Comparison of ENCODE assay signal across 1 cellular context in the genomic region with DNA sequence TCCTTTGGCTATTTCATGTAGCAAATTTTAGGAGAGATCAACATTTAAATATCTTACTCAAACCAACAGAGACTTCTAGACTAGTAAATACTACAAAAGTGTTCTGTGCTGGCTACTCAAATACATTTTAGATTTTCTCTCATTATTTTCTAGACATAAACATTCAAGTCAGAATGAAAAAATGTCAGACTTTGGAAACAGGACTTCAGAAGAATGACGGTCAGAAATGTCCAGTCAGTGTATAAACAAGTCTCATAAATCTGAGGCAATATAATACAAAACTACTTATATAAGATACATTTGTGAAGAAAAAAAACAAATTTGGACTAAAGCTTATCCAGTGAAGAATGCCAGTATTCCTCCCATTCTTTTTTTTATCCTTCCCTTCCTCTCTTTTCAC.
TF ChIP-seq lines count a peak whose summit lies in the region.

No MANE protein-coding gene starts in this region.

TF ChIP-seq in A549, 52 proteins besides CTCF, POLR2A, EP300 and RAD21 (continued from another document):
- TF ChIP-seq FOSB (CRISPR knock-in tag; IDR thresholded peaks at IDR 0.05) (no peak), JUN (IDR thresholded peaks at IDR 0.05) (no peak), ZNF302 (CRISPR knock-in tag; IDR thresholded peaks at IDR 0.05) (no peak), TP53 (CRISPR knock-in tag; IDR thresholded peaks at IDR 0.05) (no peak), NR3C1 (IDR thresholded peaks at IDR 0.05) (no peak), MYC (IDR thresholded peaks at IDR 0.05; ENCODE audit: borderline replicate concordance, low read length) (no peak), KDM5A (IDR thresholded peaks at IDR 0.05) (no peak), CBX8 (IDR thresholded peaks at IDR 0.05) (no peak), RNF2 (IDR thresholded peaks at IDR 0.05; ENCODE audit: borderline replicate concordance, low read depth) (no peak)
- TF ChIP-seq, protein P1, sequence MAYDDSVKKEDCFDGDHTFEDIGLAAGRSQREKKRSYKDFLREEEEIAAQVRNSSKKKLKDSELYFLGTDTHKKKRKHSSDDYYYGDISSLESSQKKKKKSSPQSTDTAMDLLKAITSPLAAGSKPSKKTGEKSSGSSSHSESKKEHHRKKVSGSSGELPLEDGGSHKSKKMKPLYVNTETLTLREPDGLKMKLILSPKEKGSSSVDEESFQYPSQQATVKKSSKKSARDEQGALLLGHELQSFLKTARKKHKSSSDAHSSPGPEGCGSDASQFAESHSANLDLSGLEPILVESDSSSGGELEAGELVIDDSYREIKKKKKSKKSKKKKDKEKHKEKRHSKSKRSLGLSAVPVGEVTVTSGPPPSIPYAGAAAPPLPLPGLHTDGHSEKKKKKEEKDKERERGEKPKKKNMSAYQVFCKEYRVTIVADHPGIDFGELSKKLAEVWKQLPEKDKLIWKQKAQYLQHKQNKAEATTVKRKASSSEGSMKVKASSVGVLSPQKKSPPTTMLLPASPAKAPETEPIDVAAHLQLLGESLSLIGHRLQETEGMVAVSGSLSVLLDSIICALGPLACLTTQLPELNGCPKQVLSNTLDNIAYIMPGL (CRISPR knock-in tag; IDR thresholded peaks at IDR 0.05; ENCODE audit: borderline replicate concordance), result no peak
- TF ChIP-seq, protein P2, sequence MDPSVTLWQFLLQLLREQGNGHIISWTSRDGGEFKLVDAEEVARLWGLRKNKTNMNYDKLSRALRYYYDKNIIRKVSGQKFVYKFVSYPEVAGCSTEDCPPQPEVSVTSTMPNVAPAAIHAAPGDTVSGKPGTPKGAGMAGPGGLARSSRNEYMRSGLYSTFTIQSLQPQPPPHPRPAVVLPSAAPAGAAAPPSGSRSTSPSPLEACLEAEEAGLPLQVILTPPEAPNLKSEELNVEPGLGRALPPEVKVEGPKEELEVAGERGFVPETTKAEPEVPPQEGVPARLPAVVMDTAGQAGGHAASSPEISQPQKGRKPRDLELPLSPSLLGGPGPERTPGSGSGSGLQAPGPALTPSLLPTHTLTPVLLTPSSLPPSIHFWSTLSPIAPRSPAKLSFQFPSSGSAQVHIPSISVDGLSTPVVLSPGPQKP (IDR thresholded peaks at IDR 0.05; ENCODE audit: low read depth, low read length), result no peak
- TF ChIP-seq, protein P3, sequence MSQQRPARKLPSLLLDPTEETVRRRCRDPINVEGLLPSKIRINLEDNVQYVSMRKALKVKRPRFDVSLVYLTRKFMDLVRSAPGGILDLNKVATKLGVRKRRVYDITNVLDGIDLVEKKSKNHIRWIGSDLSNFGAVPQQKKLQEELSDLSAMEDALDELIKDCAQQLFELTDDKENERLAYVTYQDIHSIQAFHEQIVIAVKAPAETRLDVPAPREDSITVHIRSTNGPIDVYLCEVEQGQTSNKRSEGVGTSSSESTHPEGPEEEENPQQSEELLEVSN (IDR thresholded peaks at IDR 0.05; ENCODE audit: borderline replicate concordance, low read depth), result no peak
